In the genomic region with DNA sequence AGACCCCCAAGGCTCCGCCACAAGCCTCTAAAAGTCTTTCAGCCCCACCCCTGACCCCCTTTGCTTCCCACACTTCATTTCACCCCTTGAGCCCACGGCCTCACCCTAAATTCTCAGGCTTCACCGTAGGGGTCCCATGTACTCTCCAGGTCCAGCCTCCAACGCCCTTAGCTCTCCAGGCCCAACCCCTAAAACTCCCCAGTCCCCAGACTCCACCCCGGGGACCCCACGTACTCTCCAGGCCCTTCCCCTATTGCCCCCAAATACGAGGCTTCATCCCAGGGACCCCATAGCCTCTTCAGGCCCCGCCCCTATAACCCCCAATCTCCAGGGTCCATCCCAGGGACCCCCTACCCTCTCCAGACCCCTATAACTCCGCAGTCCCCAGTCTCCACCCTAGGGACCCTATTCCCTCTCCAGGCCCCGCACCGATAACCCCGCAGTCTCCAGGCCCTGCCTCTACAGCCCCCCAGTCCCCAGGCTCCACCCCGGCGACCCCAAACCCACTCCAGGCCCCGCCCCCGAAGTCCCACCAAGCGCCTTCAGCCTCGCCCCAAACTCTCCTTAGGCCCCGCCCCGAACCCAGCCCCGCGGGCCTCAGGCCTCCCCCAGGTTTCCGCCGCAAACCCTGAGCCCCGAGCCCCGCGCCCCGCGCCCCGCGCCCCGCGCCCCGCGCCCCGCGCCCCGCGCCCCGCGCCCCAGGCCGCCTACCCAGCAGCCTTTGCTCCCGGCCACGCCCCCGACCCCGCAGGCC, we compare ENCODE assay signal across 8 cellular contexts. TPM values are rescaled to one million over a fixed set of nuclear protein-coding genes. Genes with fewer than 3 reads are reported as not detected.
A peak's percentile ranks its signal among the peaks of the same experiment; 100 is the strongest.
DNase-seq lines count a peak whose midpoint lies in the region; ATAC-seq and TF ChIP-seq lines count a peak whose summit lies in the region.

No MANE protein-coding gene starts in this region.

- peak overlapping the region; percentile 97 for H3K27ac ChIP-seq in rectal smooth muscle tissue (ENCODE audit: low read depth, low read length)

- peak overlapping the region; percentile 78 for H3K4me3 ChIP-seq in rectal smooth muscle tissue (ENCODE audit: low read length)

- peak; percentile 63 for DNase-seq in DMS 273 (lab: John Stamatoyannopoulos, UW; ENCODE audit: unreplicated experiment)
- DNase-seq in DMS 273 treated with DMSO at 0.1 percent for 48 hours (lab: John Stamatoyannopoulos, UW), result no peak
- peak; percentile 56 for DNase-seq in WTC11 (ENCODE audit: low spot score)
- DNase-seq in glutamatergic neuron, result peak; percentile 55
- DNase-seq in AML-193 (lab: John Stamatoyannopoulos, UW), result no peak
- no peak for DNase-seq in NCI-H2029 treated with DMSO at 0.1 percent for 48 hours (lab: John Stamatoyannopoulos, UW)

- ATAC-seq in HG02938 (IDR thresholded peaks at IDR 0.05; ENCODE audit: unreplicated experiment) (peak; percentile 33), WTC11 (peak; percentile 52)

- peak overlapping the region; percentile 56 for H3K9ac ChIP-seq in rectal smooth muscle tissue (ENCODE audit: low read length)

- no peaks in the 10 kb centered on the region for H3K9me3 Mint-ChIP-seq in WTC11
- peaks cover 19% of the 10 kb centered on the region for H3K9me3 Mint-ChIP-seq in glutamatergic neuron (ENCODE audit: unreplicated experiment)

- H3K4me1 ChIP-seq in rectal smooth muscle tissue (ENCODE audit: control insufficient read depth, insufficient read depth, low read length), result no peaks in the 10 kb centered on the region

- CTCF ChIA-PET in WTC11 (lab: Charles Lee), result interaction anchor here (1.2 to 2.3 kb wide), 2 partner anchors 27 to 29 kb away, joined by 3 to 8 read pairs; no protein-coding TSS in a partner anchor

- peaks cover 6% of the 10 kb centered on the region for H3K36me3 ChIP-seq in rectal smooth muscle tissue (ENCODE audit: control insufficient read depth, insufficient read depth, low read length)

- H3K4me1 Mint-ChIP-seq in WTC11 (no peaks in the 10 kb centered on the region), glutamatergic neuron (ENCODE audit: low read depth, unreplicated experiment) (peaks cover 3% of the 10 kb centered on the region)

- no peaks in the 10 kb centered on the region for H3K27me3 ChIP-seq in rectal smooth muscle tissue (ENCODE audit: control insufficient read depth, insufficient read depth, low read length)

- peak overlapping the region; percentile 72 for H3K4me3 Mint-ChIP-seq in WTC11
- peak overlapping the region; percentile 82 for H3K4me3 Mint-ChIP-seq in glutamatergic neuron (ENCODE audit: unreplicated experiment)

- H3K36me3 Mint-ChIP-seq in WTC11 (no peaks in the 10 kb centered on the region; the same call in 1 of the 2 replicates), glutamatergic neuron (ENCODE audit: unreplicated experiment) (no peaks in the 10 kb centered on the region)

- H3K27me3 Mint-ChIP-seq in WTC11 (ENCODE audit: low read depth) (peaks cover 3% of the 10 kb centered on the region; the same call in 1 of the 2 replicates), glutamatergic neuron (ENCODE audit: unreplicated experiment) (peaks cover 13% of the 10 kb centered on the region)

- POLR2A ChIA-PET in WTC11 (lab: Charles Lee), result no interaction called here

- no peak for TF ChIP-seq CTCF in WTC11 (IDR thresholded peaks at IDR 0.05)
- no peak for TF ChIP-seq CTCF in glutamatergic neuron (IDR thresholded peaks at IDR 0.05; ENCODE audit: partially characterized antibody, unreplicated experiment)

- H3K27ac Mint-ChIP-seq in WTC11, result no peak overlapping the region
- peak overlapping the region; percentile 12 for H3K27ac Mint-ChIP-seq in glutamatergic neuron (ENCODE audit: unreplicated experiment)

TF ChIP-seq in WTC11, 78 proteins besides CTCF, POLR2A, EP300 and RAD21:
- TF ChIP-seq ZNF232 (CRISPR knock-in tag; IDR thresholded peaks at IDR 0.05) (no peak), JUN (CRISPR knock-in tag; IDR thresholded peaks at IDR 0.05) (no peak)
TF ChIP-seq in WTC11: peak in this region for 0.

RNA-seq across cellular contexts. Expression of gene MED16, which starts 0.6 kb away (rescaled TPM):
- total RNA-seq in WTC11 (2021) (66.9 to 88.8 TPM (median 84.5 TPM) in 3 replicates), glutamatergic neuron (ENCODE audit: unreplicated experiment) (65.0 TPM)

RNA-seq across cellular contexts. Expression of gene RNU6-9, which starts 0.9 kb away (rescaled TPM):
- not detected in 3 replicates for total RNA-seq in WTC11 (2021)
- total RNA-seq in glutamatergic neuron (ENCODE audit: unreplicated experiment), result not detected

RNA-seq across cellular contexts. Expression of gene R3HDM4, which starts 20.6 kb away (rescaled TPM):
- total RNA-seq in WTC11 (2021) (85.5 to 99.5 TPM (median 88.3 TPM) in 3 replicates), glutamatergic neuron (ENCODE audit: unreplicated experiment) (61.9 TPM)

RNA-seq across cellular contexts. Expression of gene KISS1R, which starts 24.7 kb away (rescaled TPM):
- total RNA-seq in WTC11 (2021) (2.9 to 4.4 TPM (median 3.6 TPM) in 3 replicates), glutamatergic neuron (ENCODE audit: unreplicated experiment) (not detected)

RNA-seq across cellular contexts. Expression of gene CFD, which starts 33.0 kb away (rescaled TPM):
- total RNA-seq in WTC11 (2021) (1.7 to 2.7 TPM (median 2.5 TPM) in 3 replicates), glutamatergic neuron (ENCODE audit: unreplicated experiment) (not detected)

Comparison
In these comparisons a context has a peak if more than half of its experiments do, and no peak if none do; other contexts are left out.
1. DNase-seq: peak in DMS 273 (single experiment), WTC11 (single experiment) and glutamatergic neuron (single experiment); none in DMS 273 treated with DMSO at 0.1 percent for 48 hours (single experiment), AML-193 (0 of 2) and NCI-H2029 treated with DMSO at 0.1 percent for 48 hours (single experiment).